1 cellular context compared by ENCODE assay signal in genomic region chr10:3890602-3891352, GRCh38.
TF ChIP-seq lines count a peak whose summit lies in the region.

No MANE protein-coding gene starts in this region.

TF ChIP-seq in K562, 482 proteins besides CTCF, POLR2A, EP300 and RAD21 (continued from another document and continues in another):
- TF ChIP-seq E2F8 (IDR thresholded peaks at IDR 0.05; ENCODE audit: low read depth, partially characterized antibody): no peak
- TF ChIP-seq ZNF507 (tag; conservative IDR thresholded peaks at IDR 0.05): peak; percentile 48
- no peak for TF ChIP-seq SRSF7 (optimal IDR thresholded peaks at IDR 0.05; ENCODE audit: low read depth, low read length)
- peak in 2 of 3 experiments; percentile 11 to 75 for TF ChIP-seq YY1 (IDR thresholded peaks at IDR 0.05; ENCODE audit: borderline replicate concordance in 1 of 3, control insufficient read depth in 1 of 3, extremely low read depth in 1 of 3, insufficient read depth in 3 of 3, insufficient read length in 1 of 3, insufficient replicate concordance in 2 of 3, low read depth in 1 of 3, low read length in 2 of 3)
- TF ChIP-seq PATZ1 (CRISPR knock-in tag; IDR thresholded peaks at IDR 0.05; ENCODE audit: borderline replicate concordance): peak; percentile 97
- no peak for TF ChIP-seq BRF2 (IDR thresholded peaks at IDR 0.05; ENCODE audit: borderline replicate concordance, insufficient read depth, insufficient read length)
- peak; percentile 59 for TF ChIP-seq NCOA1 (IDR thresholded peaks at IDR 0.05; ENCODE audit: low read depth)
- TF ChIP-seq NFYB (IDR thresholded peaks at IDR 0.05; ENCODE audit: extremely low read depth, insufficient read length): no peak
- no peak for TF ChIP-seq TFAM (CRISPR knock-in tag; conservative IDR thresholded peaks at IDR 0.05)
- no peak for TF ChIP-seq HNRNPLL (IDR thresholded peaks at IDR 0.05; ENCODE audit: low read depth, low read length, poor library complexity, severe bottlenecking)
- peak; percentile 99 for TF ChIP-seq PYGO2 (tag; IDR thresholded peaks at IDR 0.05)
- peak; percentile 95 for TF ChIP-seq ZNF133 (CRISPR knock-in tag; IDR thresholded peaks at IDR 0.05)
- TF ChIP-seq KAT2B (IDR thresholded peaks at IDR 0.05; ENCODE audit: low read depth, low read length): no peak
- TF ChIP-seq ZNF407 (IDR thresholded peaks at IDR 0.05; ENCODE audit: low read depth): no peak
- TF ChIP-seq EZH2 (IDR thresholded peaks at IDR 0.05; ENCODE audit: borderline replicate concordance, low read depth, low read length): no peak
- TF ChIP-seq IFI16 (CRISPR knock-in tag; IDR thresholded peaks at IDR 0.05): peak; percentile 89
- peak; percentile 91 for TF ChIP-seq FOXJ2 (tag; IDR thresholded peaks at IDR 0.05)
- peak; percentile 89; the same call in 1 of the 2 replicates for TF ChIP-seq RFX7 (CRISPR knock-in tag; IDR thresholded peaks at IDR 0.05)
- TF ChIP-seq SMARCA4 (IDR thresholded peaks at IDR 0.05): peak; percentile 68; the same call in 1 of the 2 replicates
- peak; percentile 99 for TF ChIP-seq ZNF76 (CRISPR knock-in tag; IDR thresholded peaks at IDR 0.05; ENCODE audit: borderline replicate concordance)
- peak; percentile 44; the same call in 1 of the 2 replicates for TF ChIP-seq AFF4 (CRISPR knock-in tag; IDR thresholded peaks at IDR 0.05)
- TF ChIP-seq BACH1 (tag; IDR thresholded peaks at IDR 0.05): peak; percentile 98
- TF ChIP-seq ATF1 (CRISPR knock-in tag; IDR thresholded peaks at IDR 0.05): no peak
- peak; percentile 76 for TF ChIP-seq ATF1 (tag; IDR thresholded peaks at IDR 0.05)
- no peak for TF ChIP-seq POLR3A (IDR thresholded peaks at IDR 0.05; ENCODE audit: borderline replicate concordance, extremely low read depth, insufficient read depth, insufficient read length)
- TF ChIP-seq ARID3A (IDR thresholded peaks at IDR 0.05; ENCODE audit: borderline replicate concordance, low read depth, low read length): 0 out of 2 replicates have a peak, but pooled peaks have one; percentile 11
- TF ChIP-seq GABPB1 (CRISPR knock-in tag; IDR thresholded peaks at IDR 0.05): 0 out of 2 replicates have a peak, but pooled peaks have one; percentile 22
- TF ChIP-seq ZNF740 (CRISPR knock-in tag; IDR thresholded peaks at IDR 0.05): no peak
- peak; percentile 30 to 98; a peak in 2 of 4 replicates for TF ChIP-seq ZNF740 (tag; IDR thresholded peaks at IDR 0.05)
- no peak for TF ChIP-seq WHSC1 (IDR thresholded peaks at IDR 0.05; ENCODE audit: low read length)
- peak; percentile 91; the same call in 1 of the 2 replicates for TF ChIP-seq ZFPM2 (CRISPR knock-in tag; IDR thresholded peaks at IDR 0.05)
- no peak for TF ChIP-seq C11orf30 (IDR thresholded peaks at IDR 0.05; ENCODE audit: low read depth)
- TF ChIP-seq ZNF197 (CRISPR knock-in tag; IDR thresholded peaks at IDR 0.05; ENCODE audit: low read depth): peak; percentile 99
- peak; percentile 66 for TF ChIP-seq L3MBTL2 (IDR thresholded peaks at IDR 0.05)
- TF ChIP-seq GTF2E2 (tag; IDR thresholded peaks at IDR 0.05): peak; percentile 70
- no peak for TF ChIP-seq XRCC5 (IDR thresholded peaks at IDR 0.05; ENCODE audit: low read depth, low read length)
- peak; percentile 6; the same call in 1 of the 2 replicates for TF ChIP-seq HMBOX1 (IDR thresholded peaks at IDR 0.05)
- TF ChIP-seq ZFX (CRISPR knock-in tag; IDR thresholded peaks at IDR 0.05): no peak
- TF ChIP-seq U2AF2 (optimal IDR thresholded peaks at IDR 0.05; ENCODE audit: low read depth, low read length): no peak
